ENCODE assay signal across 17 cellular contexts in the genomic region with DNA sequence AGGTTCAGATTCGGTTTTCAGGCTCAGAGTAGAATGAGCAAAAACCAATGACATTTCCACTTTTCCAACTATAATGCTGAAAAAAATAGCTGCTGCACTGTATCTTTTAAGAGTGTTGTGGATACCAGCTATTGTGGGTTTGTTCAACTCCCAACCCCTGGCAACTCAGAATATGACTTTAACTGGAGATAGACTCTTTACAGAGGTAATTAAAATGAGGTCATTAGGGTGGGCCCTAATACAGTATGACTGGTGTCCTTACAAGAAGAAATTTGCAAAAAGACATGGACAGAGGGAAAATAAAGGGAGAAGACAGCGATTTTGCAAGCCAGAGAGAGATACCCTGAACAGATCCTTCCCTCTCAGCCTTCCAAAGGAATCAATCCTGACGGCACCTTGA. TPM values are rescaled to one million over a fixed set of nuclear protein-coding genes. Genes with fewer than 3 reads are reported as not detected.
DNase-seq lines count a peak whose midpoint lies in the region; ATAC-seq and TF ChIP-seq lines count a peak whose summit lies in the region.
"Had no signal": no experiment of that assay in that cellular context is flagged by ENCODE, and none has a peak within 500 bp of the region (broad histone marks: within the 10 kb centered on the region; RNA-seq: fewer than 3 reads in every experiment).

No MANE protein-coding gene starts in this region.

- no peaks in the 10 kb centered on the region for H3K36me3 Mint-ChIP-seq in endothelial cell (ENCODE audit: low read depth, unreplicated experiment)

- H3K27ac ChIP-seq in GM23248 (peak overlapping the region; percentile 50), Panc1 (ENCODE audit: low read length) (peak overlapping the region; percentile 54), hepatocyte (peak overlapping the region; percentile 11), rectal smooth muscle tissue (ENCODE audit: low read depth, low read length) (peak overlapping the region; percentile 62), heart right ventricle (no peak overlapping the region)
- H3K27ac ChIP-seq: BLaER1 treated with 17β-estradiol and CSF1 and Interleukin-3, amounts not matched to agents 10 nM and 100 nM had no signal

- intact Hi-C loops in Panc1 (cut with micrococcal nuclease; ENCODE audit: unreplicated experiment), result no loop called here
- intact Hi-C loops in heart right ventricle (cut with DNase I), result no loop called here

- H3K4me3 Mint-ChIP-seq in endothelial cell (ENCODE audit: unreplicated experiment), result no peak overlapping the region

- CTCF ChIA-PET in Panc1 (lab: Charles Lee), result no interaction called here

- in situ Hi-C loops in GM23248 (cut with MboI) (no loop called here), Panc1 (cut with HindIII; ENCODE audit: low pct_unique_long_range_greater_than_20kb, low sequenced_read_pairs) (no loop called here)

- H3K27me3 ChIP-seq in GM23248 (replicated peaks; ENCODE audit: insufficient read depth), result no peaks in the 10 kb centered on the region
- no peaks in the 10 kb centered on the region for H3K27me3 ChIP-seq in Panc1 (ENCODE audit: control insufficient read depth, insufficient read depth, low read length)
- H3K27me3 ChIP-seq in hepatocyte, result no peaks in the 10 kb centered on the region
- no peaks in the 10 kb centered on the region for H3K27me3 ChIP-seq in rectal smooth muscle tissue (ENCODE audit: control insufficient read depth, insufficient read depth, low read length)
- H3K27me3 ChIP-seq in heart right ventricle, result no peaks in the 10 kb centered on the region
- H3K27me3 ChIP-seq: BLaER1 treated with 17β-estradiol and CSF1 and Interleukin-3, amounts not matched to agents 10 nM and 100 nM had no signal

- H3K27ac Mint-ChIP-seq in endothelial cell (ENCODE audit: unreplicated experiment), result no peak overlapping the region

- POLR2A ChIA-PET in Panc1 (lab: Charles Lee), result no interaction called here

- peaks cover 99% of the 10 kb centered on the region for H3K79me2 ChIP-seq in GM23248 (ENCODE audit: insufficient read depth)
- H3K79me2 ChIP-seq in hepatocyte, result no peaks in the 10 kb centered on the region

- TF ChIP-seq CTCF in Panc1 (IDR thresholded peaks at IDR 0.05) (no peak), hepatocyte (IDR thresholded peaks at IDR 0.05; ENCODE audit: poor library complexity) (no peak), heart right ventricle (IDR thresholded peaks at IDR 0.05) (no peak), endothelial cell (IDR thresholded peaks at IDR 0.05; ENCODE audit: unreplicated experiment) (no peak)

- no peaks in the 10 kb centered on the region for H3K9me3 Mint-ChIP-seq in endothelial cell (ENCODE audit: unreplicated experiment)

- H3K9me2 ChIP-seq in GM23248 (ENCODE audit: insufficient read depth) (no peaks in the 10 kb centered on the region), hepatocyte (replicated peaks; ENCODE audit: insufficient read depth) (no peaks in the 10 kb centered on the region)

- H2AFZ ChIP-seq in GM23248 (no peak overlapping the region), hepatocyte (no peak overlapping the region)

- no peak for ATAC-seq in Panc1
- no peak for ATAC-seq in heart right ventricle
- no peak for ATAC-seq in HG03457 (IDR thresholded peaks at IDR 0.05; ENCODE audit: unreplicated experiment)
- ATAC-seq: PC-3 had no signal

- H3K9me3 ChIP-seq in GM23248 (ENCODE audit: low read depth) (no peaks in the 10 kb centered on the region), Panc1 (ENCODE audit: control insufficient read depth, insufficient read depth, low read depth, low read length) (no peaks in the 10 kb centered on the region), hepatocyte (ENCODE audit: low read depth) (no peaks in the 10 kb centered on the region), heart right ventricle (no peaks in the 10 kb centered on the region)

- no peak overlapping the region for H3K4me2 ChIP-seq in GM23248 (ENCODE audit: unreplicated experiment)
- H3K4me2 ChIP-seq in hepatocyte, result no peak overlapping the region
- H3K4me2 ChIP-seq: BLaER1 treated with 17β-estradiol and CSF1 and Interleukin-3, amounts not matched to agents 10 nM and 100 nM had no signal

- no peaks in the 10 kb centered on the region for H3K4me1 Mint-ChIP-seq in endothelial cell (ENCODE audit: unreplicated experiment)

- no peaks in the 10 kb centered on the region for H3F3A ChIP-seq in GM23248 (ENCODE audit: insufficient read depth)

- BruUV-seq in Panc1 (replicated peaks; lab: Mats Ljungman, UMichigan), result no TSS peak

- H3K27me3 Mint-ChIP-seq in endothelial cell (ENCODE audit: unreplicated experiment), result no peaks in the 10 kb centered on the region

- no peaks in the 10 kb centered on the region for H4K20me1 ChIP-seq in GM23248 (ENCODE audit: insufficient read depth)
- H4K20me1 ChIP-seq in hepatocyte (ENCODE audit: insufficient read depth, poor library complexity, severe bottlenecking), result no peaks in the 10 kb centered on the region

- 53 to 59% methylated on average over 3 of the region's 3 CpGs for WGBS in GM23248 (ENCODE audit: low coverage in 1 of 2, low lambda C conversion rate in 2 of 2, missing lambda C conversion rate in 2 of 2), 2 experiments
- WGBS in hepatocyte (ENCODE audit: low lambda C conversion rate, missing lambda C conversion rate), result 75% methylated on average over 3 of the region's 3 CpGs
- 88 to 95% methylated on average over 3 of the region's 3 CpGs for WGBS in heart right ventricle, 2 donors

- H3K4me3 ChIP-seq in GM23248 (no peak overlapping the region), Panc1 (ENCODE audit: low read depth in 2 of 2, low read length in 2 of 2) (no peak overlapping the region), hepatocyte (no peak overlapping the region), rectal smooth muscle tissue (ENCODE audit: low read length) (no peak overlapping the region), heart right ventricle (no peak overlapping the region)
- H3K4me3 ChIP-seq: BLaER1 treated with 17β-estradiol and CSF1 and Interleukin-3, amounts not matched to agents 10 nM and 100 nM had no signal

- H3K9ac ChIP-seq in GM23248 (no peak overlapping the region), rectal smooth muscle tissue (ENCODE audit: low read length) (no peak overlapping the region)
- H3K9ac ChIP-seq: BLaER1 treated with 17β-estradiol and CSF1 and Interleukin-3, amounts not matched to agents 10 nM and 100 nM had no signal

- H3K4me1 ChIP-seq in GM23248 (ENCODE audit: insufficient read depth) (peaks cover 22% of the 10 kb centered on the region), Panc1 (ENCODE audit: control insufficient read depth, insufficient read depth, low read length) (peaks cover 32% of the 10 kb centered on the region), hepatocyte (ENCODE audit: insufficient read depth) (no peaks in the 10 kb centered on the region), rectal smooth muscle tissue (ENCODE audit: control insufficient read depth, insufficient read depth, low read length) (peaks cover 4% of the 10 kb centered on the region), heart right ventricle (peaks cover 0 to 12% (median 0%) of the 10 kb centered on the region in 9 donors)

- peak; percentile 51 for DNase-seq in GM23248
- DNase-seq in Panc1 (ENCODE audit: low read depth, low spot score), result no peak
- no peak for DNase-seq in hepatocyte (ENCODE audit: low spot score)
- no peak for DNase-seq in NCI-H2081 treated with DMSO at 0.1 percent for 48 hours (lab: John Stamatoyannopoulos, UW)
- DNase-seq in heart right ventricle, result no peak
- DNase-seq in endothelial cell (ENCODE audit: low spot score), result no peak
- DNase-seq: DMS 273 treated with DMSO at 0.1 percent for 48 hours, HCEC 1CT, KBM-7, NCI-H1105, NCI-H187, NCI-H446 treated with DMSO at 0.1 percent for 48 hours, NCI-H748 treated with DMSO at 0.1 percent for 48 hours, PC-3 had no signal

- H3K36me3 ChIP-seq in GM23248 (ENCODE audit: low read depth) (peaks cover 30% of the 10 kb centered on the region; the same call in 1 of the 2 replicates), Panc1 (ENCODE audit: control insufficient read depth, insufficient read depth, low read length) (peaks cover 6% of the 10 kb centered on the region), hepatocyte (replicated peaks; ENCODE audit: insufficient read depth, low read depth) (no peaks in the 10 kb centered on the region), rectal smooth muscle tissue (ENCODE audit: control insufficient read depth, insufficient read depth, low read length) (no peaks in the 10 kb centered on the region), heart right ventricle (peaks cover 0 to 14% (median 0%) of the 10 kb centered on the region in 9 donors)

RNA-seq across cellular contexts. Expression of a gene that starts 39.5 kb away (rescaled TPM):
- 55.6 and 68.9 TPM in 2 replicates for total RNA-seq in GM23248 (2014; rRNA removed; shearing (Covaris generic))
- 22.6 and 23.1 TPM in 2 replicates for polyA plus RNA-seq in GM23248 (2016; fragmentation: Nextera tagmentation; extraction: Ambion mirVana)
- 89.3 TPM for total RNA-seq in Panc1 (2021; ENCODE audit: unreplicated experiment)
- polyA plus RNA-seq in Panc1 (2012; ENCODE audit: insufficient read length), result 35.0 TPM
- total RNA-seq in hepatocyte, result 34.5 and 40.6 TPM in 2 replicates
- polyA plus RNA-seq in hepatocyte, result 12.3 and 17.8 TPM in 2 replicates
- 10 to 100 TPM; 21.4 to 30.8 (median 27.2) TPM for total RNA-seq in heart right ventricle
- 1 to 10 TPM; 5.9 to 6.0 TPM for polyA plus RNA-seq in heart right ventricle
- 22.6 TPM for total RNA-seq in endothelial cell (ENCODE audit: unreplicated experiment)

Comparison
In these comparisons a context has a peak if more than half of its experiments do, and no peak if none do; other contexts are left out.
1. H3K27ac ChIP-seq: peak in GM23248 (single experiment), Panc1 (single experiment), hepatocyte (single experiment) and rectal smooth muscle tissue (single experiment); none in heart right ventricle (0 of 10).